In the genomic region with DNA sequence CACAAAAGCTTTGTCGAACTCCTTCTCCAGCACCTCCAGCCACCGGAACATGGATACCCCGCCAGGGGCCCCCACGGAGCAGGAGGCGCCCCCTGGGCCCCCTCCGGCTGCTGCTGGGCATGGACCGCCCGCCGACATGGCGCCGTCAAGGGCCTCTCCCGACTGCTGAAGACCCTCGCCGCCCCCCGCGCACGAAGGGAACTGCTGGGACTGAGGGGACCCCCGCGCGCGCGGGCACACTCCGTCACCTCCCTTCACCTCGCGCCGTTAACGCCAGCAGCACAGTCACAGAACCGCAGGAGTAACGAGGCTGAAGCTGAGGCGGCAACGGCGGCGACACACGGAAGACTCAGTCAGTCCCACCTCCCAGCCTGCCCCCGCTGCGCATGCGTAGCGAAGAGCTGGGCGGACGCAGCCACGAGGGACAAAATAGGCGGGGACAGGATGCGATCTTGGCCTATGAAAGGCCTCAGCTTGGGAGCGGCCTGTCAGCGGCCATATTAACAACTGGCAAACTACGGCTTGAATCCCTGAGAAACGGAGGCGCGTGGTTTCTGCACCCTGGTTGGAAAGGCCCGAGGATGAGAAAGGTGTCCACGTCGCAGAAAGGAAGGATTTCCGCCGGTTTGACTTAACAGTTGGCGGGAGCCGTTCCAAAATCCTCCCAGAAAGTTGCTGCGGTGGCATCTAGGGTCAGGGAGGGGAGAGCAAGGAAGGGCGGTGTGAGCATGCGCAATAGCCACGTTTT, we compare ENCODE assay signal across 1 cellular context.
TF ChIP-seq lines count a peak whose summit lies in the region.

A gene (minus strand): TSS at position 361 of the 748 bp plus-strand sequence. CDS start 223 bp downstream, at position 138.

TF ChIP-seq in HepG2, 621 proteins besides CTCF, POLR2A, EP300 and RAD21 (continued from another document and continues in another):
- TF ChIP-seq, protein P1, sequence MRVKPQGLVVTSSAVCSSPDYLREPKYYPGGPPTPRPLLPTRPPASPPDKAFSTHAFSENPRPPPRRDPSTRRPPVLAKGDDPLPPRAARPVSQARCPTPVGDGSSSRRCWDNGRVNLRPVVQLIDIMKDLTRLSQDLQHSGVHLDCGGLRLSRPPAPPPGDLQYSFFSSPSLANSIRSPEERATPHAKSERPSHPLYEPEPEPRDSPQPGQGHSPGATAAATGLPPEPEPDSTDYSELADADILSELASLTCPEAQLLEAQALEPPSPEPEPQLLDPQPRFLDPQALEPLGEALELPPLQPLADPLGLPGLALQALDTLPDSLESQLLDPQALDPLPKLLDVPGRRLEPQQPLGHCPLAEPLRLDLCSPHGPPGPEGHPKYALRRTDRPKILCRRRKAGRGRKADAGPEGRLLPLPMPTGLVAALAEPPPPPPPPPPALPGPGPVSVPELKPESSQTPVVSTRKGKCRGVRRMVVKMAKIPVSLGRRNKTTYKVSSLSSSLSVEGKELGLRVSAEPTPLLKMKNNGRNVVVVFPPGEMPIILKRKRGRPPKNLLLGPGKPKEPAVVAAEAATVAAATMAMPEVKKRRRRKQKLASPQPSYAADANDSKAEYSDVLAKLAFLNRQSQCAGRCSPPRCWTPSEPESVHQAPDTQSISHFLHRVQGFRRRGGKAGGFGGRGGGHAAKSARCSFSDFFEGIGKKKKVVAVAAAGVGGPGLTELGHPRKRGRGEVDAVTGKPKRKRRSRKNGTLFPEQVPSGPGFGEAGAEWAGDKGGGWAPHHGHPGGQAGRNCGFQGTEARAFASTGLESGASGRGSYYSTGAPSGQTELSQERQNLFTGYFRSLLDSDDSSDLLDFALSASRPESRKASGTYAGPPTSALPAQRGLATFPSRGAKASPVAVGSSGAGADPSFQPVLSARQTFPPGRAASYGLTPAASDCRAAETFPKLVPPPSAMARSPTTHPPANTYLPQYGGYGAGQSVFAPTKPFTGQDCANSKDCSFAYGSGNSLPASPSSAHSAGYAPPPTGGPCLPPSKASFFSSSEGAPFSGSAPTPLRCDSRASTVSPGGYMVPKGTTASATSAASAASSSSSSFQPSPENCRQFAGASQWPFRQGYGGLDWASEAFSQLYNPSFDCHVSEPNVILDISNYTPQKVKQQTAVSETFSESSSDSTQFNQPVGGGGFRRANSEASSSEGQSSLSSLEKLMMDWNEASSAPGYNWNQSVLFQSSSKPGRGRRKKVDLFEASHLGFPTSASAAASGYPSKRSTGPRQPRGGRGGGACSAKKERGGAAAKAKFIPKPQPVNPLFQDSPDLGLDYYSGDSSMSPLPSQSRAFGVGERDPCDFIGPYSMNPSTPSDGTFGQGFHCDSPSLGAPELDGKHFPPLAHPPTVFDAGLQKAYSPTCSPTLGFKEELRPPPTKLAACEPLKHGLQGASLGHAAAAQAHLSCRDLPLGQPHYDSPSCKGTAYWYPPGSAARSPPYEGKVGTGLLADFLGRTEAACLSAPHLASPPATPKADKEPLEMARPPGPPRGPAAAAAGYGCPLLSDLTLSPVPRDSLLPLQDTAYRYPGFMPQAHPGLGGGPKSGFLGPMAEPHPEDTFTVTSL (CRISPR knock-in tag; IDR thresholded peaks at IDR 0.05; ENCODE audit: borderline replicate concordance): peak; percentile 80
- TF ChIP-seq EEA1 (CRISPR knock-in tag; IDR thresholded peaks at IDR 0.05; ENCODE audit: borderline replicate concordance) (peak; percentile 73; the same call in 1 of the 2 replicates), ZNF337 (CRISPR knock-in tag; IDR thresholded peaks at IDR 0.05; ENCODE audit: borderline replicate concordance, low read depth) (peak; percentile 91; the same call in 1 of the 2 replicates), ZNF777 (CRISPR knock-in tag; IDR thresholded peaks at IDR 0.05) (peak; percentile 93), MIER2 (CRISPR knock-in tag; IDR thresholded peaks at IDR 0.05) (peak; percentile 52; the same call in 1 of the 2 replicates), ZNF776 (CRISPR knock-in tag; IDR thresholded peaks at IDR 0.05) (peak; percentile 97), PAWR (CRISPR knock-in tag; IDR thresholded peaks at IDR 0.05; ENCODE audit: borderline replicate concordance) (peak; percentile 87; the same call in 1 of the 2 replicates), MXI1 (IDR thresholded peaks at IDR 0.05; ENCODE audit: borderline replicate concordance, low read depth, low read length) (peak; percentile 90; the same call in 2 of the 3 replicates), ZNF329 (CRISPR knock-in tag; IDR thresholded peaks at IDR 0.05; ENCODE audit: low read depth) (peak; percentile 62), ESRRA (CRISPR knock-in tag; IDR thresholded peaks at IDR 0.05; ENCODE audit: low read depth) (peak; percentile 60), DMAP1 (CRISPR knock-in tag; IDR thresholded peaks at IDR 0.05) (peak; percentile 95), ZNF850 (CRISPR knock-in tag; conservative IDR thresholded peaks at IDR 0.05) (peak; percentile 94; the same call in 1 of the 2 replicates), ZFP37 (CRISPR knock-in tag; IDR thresholded peaks at IDR 0.05; ENCODE audit: borderline replicate concordance) (peak; percentile 81), KLF15 (CRISPR knock-in tag; IDR thresholded peaks at IDR 0.05; ENCODE audit: borderline replicate concordance) (no peak; the same call in none of the 2 replicates), RBFOX2 (IDR thresholded peaks at IDR 0.05; ENCODE audit: low read depth, low read length) (peak; percentile 99), TBX2 (CRISPR knock-in tag; IDR thresholded peaks at IDR 0.05; ENCODE audit: borderline replicate concordance) (peak; percentile 90), RFXAP (CRISPR knock-in tag; IDR thresholded peaks at IDR 0.05; ENCODE audit: borderline replicate concordance) (peak; percentile 94), ZNF350 (CRISPR knock-in tag; IDR thresholded peaks at IDR 0.05; ENCODE audit: borderline replicate concordance, low read depth) (peak; percentile 99), JUN (CRISPR knock-in tag; IDR thresholded peaks at IDR 0.05) (peak; percentile 89; the same call in 1 of the 2 replicates), NFIC (IDR thresholded peaks at IDR 0.05; ENCODE audit: low read length) (no peak; the same call in 1 of the 2 replicates), TCF7L2 (IDR thresholded peaks at IDR 0.05; ENCODE audit: low read depth, low read length) (no peak), NONO (IDR thresholded peaks at IDR 0.05) (no peak), NONO (CRISPR knock-in tag; conservative IDR thresholded peaks at IDR 0.05) (peak; percentile 98), ZNF430 (CRISPR knock-in tag; IDR thresholded peaks at IDR 0.05) (peak; percentile 92), CBFB (CRISPR knock-in tag; IDR thresholded peaks at IDR 0.05) (peak; percentile 87), THAP11 (CRISPR knock-in tag; IDR thresholded peaks at IDR 0.05) (peak; percentile 90), SNRNP70 (IDR thresholded peaks at IDR 0.05; ENCODE audit: low read depth, low read length) (no peak), ZNF775 (CRISPR knock-in tag; IDR thresholded peaks at IDR 0.05; ENCODE audit: borderline replicate concordance) (0 out of 2 replicates have a peak, but pooled peaks have one; percentile 73), TBX3 (IDR thresholded peaks at IDR 0.05; ENCODE audit: borderline replicate concordance) (peak; percentile 62; the same call in 1 of the 2 replicates), CC2D1A (CRISPR knock-in tag; IDR thresholded peaks at IDR 0.05) (no peak), SOX13 (IDR thresholded peaks at IDR 0.05) (no peak; the same call in 1 of the 2 replicates), SOX13 (CRISPR knock-in tag; conservative IDR thresholded peaks at IDR 0.05 in 1 of 2, IDR thresholded peaks at IDR 0.05 in 1 of 2) (peak in 1 of 2 experiments; percentile 35; a peak in 1 of 4 replicates), SRY (CRISPR knock-in tag; IDR thresholded peaks at IDR 0.05) (peak; percentile 99), ZNF468 (CRISPR knock-in tag; IDR thresholded peaks at IDR 0.05) (peak; percentile 98; the same call in 1 of the 2 replicates)
- TF ChIP-seq, protein P2, sequence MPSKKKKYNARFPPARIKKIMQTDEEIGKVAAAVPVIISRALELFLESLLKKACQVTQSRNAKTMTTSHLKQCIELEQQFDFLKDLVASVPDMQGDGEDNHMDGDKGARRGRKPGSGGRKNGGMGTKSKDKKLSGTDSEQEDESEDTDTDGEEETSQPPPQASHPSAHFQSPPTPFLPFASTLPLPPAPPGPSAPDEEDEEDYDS (CRISPR knock-in tag; IDR thresholded peaks at IDR 0.05): peak; percentile 97
- TF ChIP-seq, protein P3, sequence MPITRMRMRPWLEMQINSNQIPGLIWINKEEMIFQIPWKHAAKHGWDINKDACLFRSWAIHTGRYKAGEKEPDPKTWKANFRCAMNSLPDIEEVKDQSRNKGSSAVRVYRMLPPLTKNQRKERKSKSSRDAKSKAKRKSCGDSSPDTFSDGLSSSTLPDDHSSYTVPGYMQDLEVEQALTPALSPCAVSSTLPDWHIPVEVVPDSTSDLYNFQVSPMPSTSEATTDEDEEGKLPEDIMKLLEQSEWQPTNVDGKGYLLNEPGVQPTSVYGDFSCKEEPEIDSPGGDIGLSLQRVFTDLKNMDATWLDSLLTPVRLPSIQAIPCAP (CRISPR knock-in tag; IDR thresholded peaks at IDR 0.05; ENCODE audit: low read depth): 0 out of 2 replicates have a peak, but pooled peaks have one; percentile 91
- TF ChIP-seq, protein P4, sequence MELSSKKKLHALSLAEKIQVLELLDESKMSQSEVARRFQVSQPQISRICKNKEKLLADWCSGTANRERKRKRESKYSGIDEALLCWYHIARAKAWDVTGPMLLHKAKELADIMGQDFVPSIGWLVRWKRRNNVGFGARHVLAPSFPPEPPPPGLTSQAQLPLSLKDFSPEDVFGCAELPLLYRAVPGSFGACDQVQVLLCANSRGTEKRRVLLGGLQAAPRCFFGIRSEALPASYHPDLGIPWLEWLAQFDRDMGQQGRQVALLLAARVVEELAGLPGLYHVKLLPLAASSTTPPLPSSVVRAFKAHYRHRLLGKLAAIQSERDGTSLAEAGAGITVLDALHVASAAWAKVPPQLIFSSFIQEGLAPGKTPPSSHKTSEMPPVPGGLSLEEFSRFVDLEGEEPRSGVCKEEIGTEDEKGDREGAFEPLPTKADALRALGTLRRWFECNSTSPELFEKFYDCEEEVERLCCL (CRISPR knock-in tag; IDR thresholded peaks at IDR 0.05; ENCODE audit: borderline replicate concordance): peak; percentile 96
- TF ChIP-seq, protein P5, sequence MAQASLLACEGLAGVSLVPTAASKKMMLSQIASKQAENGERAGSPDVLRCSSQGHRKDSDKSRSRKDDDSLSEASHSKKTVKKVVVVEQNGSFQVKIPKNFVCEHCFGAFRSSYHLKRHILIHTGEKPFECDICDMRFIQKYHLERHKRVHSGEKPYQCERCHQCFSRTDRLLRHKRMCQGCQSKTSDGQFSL (CRISPR knock-in tag; IDR thresholded peaks at IDR 0.05): peak; percentile 86
- TF ChIP-seq, protein P6, sequence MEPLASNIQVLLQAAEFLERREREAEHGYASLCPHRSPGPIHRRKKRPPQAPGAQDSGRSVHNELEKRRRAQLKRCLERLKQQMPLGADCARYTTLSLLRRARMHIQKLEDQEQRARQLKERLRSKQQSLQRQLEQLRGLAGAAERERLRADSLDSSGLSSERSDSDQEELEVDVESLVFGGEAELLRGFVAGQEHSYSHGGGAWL (CRISPR knock-in tag; IDR thresholded peaks at IDR 0.05): peak; percentile 96
- TF ChIP-seq, protein P7, sequence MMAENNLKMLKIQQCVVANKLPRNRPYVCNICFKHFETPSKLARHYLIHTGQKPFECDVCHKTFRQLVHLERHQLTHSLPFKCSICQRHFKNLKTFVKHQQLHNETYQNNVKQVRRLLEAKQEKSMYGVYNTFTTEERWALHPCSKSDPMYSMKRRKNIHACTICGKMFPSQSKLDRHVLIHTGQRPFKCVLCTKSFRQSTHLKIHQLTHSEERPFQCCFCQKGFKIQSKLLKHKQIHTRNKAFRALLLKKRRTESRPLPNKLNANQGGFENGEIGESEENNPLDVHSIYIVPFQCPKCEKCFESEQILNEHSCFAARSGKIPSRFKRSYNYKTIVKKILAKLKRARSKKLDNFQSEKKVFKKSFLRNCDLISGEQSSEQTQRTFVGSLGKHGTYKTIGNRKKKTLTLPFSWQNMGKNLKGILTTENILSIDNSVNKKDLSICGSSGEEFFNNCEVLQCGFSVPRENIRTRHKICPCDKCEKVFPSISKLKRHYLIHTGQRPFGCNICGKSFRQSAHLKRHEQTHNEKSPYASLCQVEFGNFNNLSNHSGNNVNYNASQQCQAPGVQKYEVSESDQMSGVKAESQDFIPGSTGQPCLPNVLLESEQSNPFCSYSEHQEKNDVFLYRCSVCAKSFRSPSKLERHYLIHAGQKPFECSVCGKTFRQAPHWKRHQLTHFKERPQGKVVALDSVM (CRISPR knock-in tag; IDR thresholded peaks at IDR 0.05): peak; percentile 71
- TF ChIP-seq, protein P8, sequence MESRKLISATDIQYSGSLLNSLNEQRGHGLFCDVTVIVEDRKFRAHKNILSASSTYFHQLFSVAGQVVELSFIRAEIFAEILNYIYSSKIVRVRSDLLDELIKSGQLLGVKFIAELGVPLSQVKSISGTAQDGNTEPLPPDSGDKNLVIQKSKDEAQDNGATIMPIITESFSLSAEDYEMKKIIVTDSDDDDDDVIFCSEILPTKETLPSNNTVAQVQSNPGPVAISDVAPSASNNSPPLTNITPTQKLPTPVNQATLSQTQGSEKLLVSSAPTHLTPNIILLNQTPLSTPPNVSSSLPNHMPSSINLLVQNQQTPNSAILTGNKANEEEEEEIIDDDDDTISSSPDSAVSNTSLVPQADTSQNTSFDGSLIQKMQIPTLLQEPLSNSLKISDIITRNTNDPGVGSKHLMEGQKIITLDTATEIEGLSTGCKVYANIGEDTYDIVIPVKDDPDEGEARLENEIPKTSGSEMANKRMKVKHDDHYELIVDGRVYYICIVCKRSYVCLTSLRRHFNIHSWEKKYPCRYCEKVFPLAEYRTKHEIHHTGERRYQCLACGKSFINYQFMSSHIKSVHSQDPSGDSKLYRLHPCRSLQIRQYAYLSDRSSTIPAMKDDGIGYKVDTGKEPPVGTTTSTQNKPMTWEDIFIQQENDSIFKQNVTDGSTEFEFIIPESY (CRISPR knock-in tag; IDR thresholded peaks at IDR 0.05): peak; percentile 70; the same call in 1 of the 2 replicates
- TF ChIP-seq, protein P9, sequence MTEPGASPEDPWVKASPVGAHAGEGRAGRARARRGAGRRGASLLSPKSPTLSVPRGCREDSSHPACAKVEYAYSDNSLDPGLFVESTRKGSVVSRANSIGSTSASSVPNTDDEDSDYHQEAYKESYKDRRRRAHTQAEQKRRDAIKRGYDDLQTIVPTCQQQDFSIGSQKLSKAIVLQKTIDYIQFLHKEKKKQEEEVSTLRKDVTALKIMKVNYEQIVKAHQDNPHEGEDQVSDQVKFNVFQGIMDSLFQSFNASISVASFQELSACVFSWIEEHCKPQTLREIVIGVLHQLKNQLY (CRISPR knock-in tag; IDR thresholded peaks at IDR 0.05): no peak; the same call in 1 of the 2 replicates
- TF ChIP-seq, protein P10, sequence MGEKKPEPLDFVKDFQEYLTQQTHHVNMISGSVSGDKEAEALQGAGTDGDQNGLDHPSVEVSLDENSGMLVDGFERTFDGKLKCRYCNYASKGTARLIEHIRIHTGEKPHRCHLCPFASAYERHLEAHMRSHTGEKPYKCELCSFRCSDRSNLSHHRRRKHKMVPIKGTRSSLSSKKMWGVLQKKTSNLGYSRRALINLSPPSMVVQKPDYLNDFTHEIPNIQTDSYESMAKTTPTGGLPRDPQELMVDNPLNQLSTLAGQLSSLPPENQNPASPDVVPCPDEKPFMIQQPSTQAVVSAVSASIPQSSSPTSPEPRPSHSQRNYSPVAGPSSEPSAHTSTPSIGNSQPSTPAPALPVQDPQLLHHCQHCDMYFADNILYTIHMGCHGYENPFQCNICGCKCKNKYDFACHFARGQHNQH (CRISPR knock-in tag; IDR thresholded peaks at IDR 0.05): peak; percentile 93
